1 cellular context compared by ENCODE assay signal in the genomic region with DNA sequence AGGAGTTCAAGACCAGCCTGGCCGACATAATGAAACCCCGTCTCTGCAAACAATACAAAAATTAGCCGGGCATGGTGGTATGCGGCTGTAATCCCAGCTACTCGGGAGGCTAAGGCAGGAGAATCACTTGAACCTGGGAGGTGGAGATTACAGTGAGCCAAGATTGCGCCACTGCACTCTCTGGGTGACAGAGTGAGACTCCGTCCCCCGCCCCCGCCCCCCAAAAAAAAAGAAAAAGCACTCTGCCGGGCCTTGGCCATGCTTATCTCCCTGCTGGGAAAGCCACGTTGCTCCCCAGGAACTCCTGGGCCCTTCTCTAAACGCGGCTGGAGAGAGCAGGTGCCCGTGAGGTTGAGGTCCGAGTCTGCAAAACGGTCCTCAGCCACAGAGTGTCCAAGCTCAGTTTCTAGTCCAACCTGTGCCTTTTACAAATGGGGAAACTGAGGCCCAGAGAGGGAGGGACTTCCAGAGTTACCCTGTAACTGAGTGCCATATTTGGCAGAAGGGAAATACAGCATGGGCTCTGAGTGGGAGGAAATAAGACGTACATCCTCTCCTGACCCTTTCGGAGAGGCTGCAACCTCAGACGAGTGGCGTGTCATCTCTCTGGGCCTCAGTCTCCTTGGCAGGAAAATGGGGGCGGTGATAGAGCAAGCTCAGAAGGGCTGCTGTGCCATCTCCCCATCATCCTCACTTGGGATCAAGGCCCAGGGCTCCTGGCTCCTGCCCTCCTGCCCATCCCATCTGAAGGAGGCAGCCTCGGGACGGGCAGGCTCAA.
A peak's percentile ranks its signal among the peaks of the same experiment; 100 is the strongest.
TF ChIP-seq lines count a peak whose summit lies in the region.

No MANE protein-coding gene starts in this region.

TF ChIP-seq in K562, 482 proteins besides CTCF, POLR2A, EP300 and RAD21 (continued from another document):
- TF ChIP-seq, protein P1, sequence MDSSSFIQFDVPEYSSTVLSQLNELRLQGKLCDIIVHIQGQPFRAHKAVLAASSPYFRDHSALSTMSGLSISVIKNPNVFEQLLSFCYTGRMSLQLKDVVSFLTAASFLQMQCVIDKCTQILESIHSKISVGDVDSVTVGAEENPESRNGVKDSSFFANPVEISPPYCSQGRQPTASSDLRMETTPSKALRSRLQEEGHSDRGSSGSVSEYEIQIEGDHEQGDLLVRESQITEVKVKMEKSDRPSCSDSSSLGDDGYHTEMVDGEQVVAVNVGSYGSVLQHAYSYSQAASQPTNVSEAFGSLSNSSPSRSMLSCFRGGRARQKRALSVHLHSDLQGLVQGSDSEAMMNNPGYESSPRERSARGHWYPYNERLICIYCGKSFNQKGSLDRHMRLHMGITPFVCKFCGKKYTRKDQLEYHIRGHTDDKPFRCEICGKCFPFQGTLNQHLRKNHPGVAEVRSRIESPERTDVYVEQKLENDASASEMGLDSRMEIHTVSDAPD (CRISPR knock-in tag; IDR thresholded peaks at IDR 0.05) = no peak
- peak; percentile 25; the same call in 1 of the 2 replicates for TF ChIP-seq NCOR1 (IDR thresholded peaks at IDR 0.05)
- TF ChIP-seq, protein P2, sequence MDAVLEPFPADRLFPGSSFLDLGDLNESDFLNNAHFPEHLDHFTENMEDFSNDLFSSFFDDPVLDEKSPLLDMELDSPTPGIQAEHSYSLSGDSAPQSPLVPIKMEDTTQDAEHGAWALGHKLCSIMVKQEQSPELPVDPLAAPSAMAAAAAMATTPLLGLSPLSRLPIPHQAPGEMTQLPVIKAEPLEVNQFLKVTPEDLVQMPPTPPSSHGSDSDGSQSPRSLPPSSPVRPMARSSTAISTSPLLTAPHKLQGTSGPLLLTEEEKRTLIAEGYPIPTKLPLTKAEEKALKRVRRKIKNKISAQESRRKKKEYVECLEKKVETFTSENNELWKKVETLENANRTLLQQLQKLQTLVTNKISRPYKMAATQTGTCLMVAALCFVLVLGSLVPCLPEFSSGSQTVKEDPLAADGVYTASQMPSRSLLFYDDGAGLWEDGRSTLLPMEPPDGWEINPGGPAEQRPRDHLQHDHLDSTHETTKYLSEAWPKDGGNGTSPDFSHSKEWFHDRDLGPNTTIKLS (IDR thresholded peaks at IDR 0.05; ENCODE audit: borderline replicate concordance, low read depth) = peak; percentile 29; the same call in 1 of the 2 replicates
- no peak for TF ChIP-seq ATF1 (CRISPR knock-in tag; IDR thresholded peaks at IDR 0.05)
- 0 out of 2 replicates have a peak, but pooled peaks have one; percentile 24 for TF ChIP-seq ATF1 (tag; IDR thresholded peaks at IDR 0.05)
- TF ChIP-seq, protein P3, sequence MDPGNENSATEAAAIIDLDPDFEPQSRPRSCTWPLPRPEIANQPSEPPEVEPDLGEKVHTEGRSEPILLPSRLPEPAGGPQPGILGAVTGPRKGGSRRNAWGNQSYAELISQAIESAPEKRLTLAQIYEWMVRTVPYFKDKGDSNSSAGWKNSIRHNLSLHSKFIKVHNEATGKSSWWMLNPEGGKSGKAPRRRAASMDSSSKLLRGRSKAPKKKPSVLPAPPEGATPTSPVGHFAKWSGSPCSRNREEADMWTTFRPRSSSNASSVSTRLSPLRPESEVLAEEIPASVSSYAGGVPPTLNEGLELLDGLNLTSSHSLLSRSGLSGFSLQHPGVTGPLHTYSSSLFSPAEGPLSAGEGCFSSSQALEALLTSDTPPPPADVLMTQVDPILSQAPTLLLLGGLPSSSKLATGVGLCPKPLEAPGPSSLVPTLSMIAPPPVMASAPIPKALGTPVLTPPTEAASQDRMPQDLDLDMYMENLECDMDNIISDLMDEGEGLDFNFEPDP (CRISPR knock-in tag; IDR thresholded peaks at IDR 0.05) = no peak
- TF ChIP-seq, protein P4, sequence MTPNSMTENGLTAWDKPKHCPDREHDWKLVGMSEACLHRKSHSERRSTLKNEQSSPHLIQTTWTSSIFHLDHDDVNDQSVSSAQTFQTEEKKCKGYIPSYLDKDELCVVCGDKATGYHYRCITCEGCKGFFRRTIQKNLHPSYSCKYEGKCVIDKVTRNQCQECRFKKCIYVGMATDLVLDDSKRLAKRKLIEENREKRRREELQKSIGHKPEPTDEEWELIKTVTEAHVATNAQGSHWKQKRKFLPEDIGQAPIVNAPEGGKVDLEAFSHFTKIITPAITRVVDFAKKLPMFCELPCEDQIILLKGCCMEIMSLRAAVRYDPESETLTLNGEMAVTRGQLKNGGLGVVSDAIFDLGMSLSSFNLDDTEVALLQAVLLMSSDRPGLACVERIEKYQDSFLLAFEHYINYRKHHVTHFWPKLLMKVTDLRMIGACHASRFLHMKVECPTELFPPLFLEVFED (CRISPR knock-in tag; conservative IDR thresholded peaks at IDR 0.05) = no peak
- TF ChIP-seq NR2C1 (IDR thresholded peaks at IDR 0.05) = 0 out of 2 replicates have a peak, but pooled peaks have one; percentile 10
- TF ChIP-seq NR2C1 (tag; IDR thresholded peaks at IDR 0.05) = no peak
- no peak for TF ChIP-seq SIN3B (IDR thresholded peaks at IDR 0.05; ENCODE audit: low read depth)
- TF ChIP-seq CBFA2T2 (conservative IDR thresholded peaks at IDR 0.05) = peak; percentile 38
- TF ChIP-seq MYC (IDR thresholded peaks at IDR 0.05; ENCODE audit: low read depth, low read length) = peak; percentile 26; the same call in 1 of the 2 replicates
- TF ChIP-seq MYC (CRISPR knock-in tag; IDR thresholded peaks at IDR 0.05; ENCODE audit: borderline replicate concordance, low read depth) = no peak
- TF ChIP-seq CEBPB (tag; IDR thresholded peaks at IDR 0.05) = peak; percentile 95
- TF ChIP-seq, protein P5, sequence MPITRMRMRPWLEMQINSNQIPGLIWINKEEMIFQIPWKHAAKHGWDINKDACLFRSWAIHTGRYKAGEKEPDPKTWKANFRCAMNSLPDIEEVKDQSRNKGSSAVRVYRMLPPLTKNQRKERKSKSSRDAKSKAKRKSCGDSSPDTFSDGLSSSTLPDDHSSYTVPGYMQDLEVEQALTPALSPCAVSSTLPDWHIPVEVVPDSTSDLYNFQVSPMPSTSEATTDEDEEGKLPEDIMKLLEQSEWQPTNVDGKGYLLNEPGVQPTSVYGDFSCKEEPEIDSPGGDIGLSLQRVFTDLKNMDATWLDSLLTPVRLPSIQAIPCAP (CRISPR knock-in tag; IDR thresholded peaks at IDR 0.05; ENCODE audit: borderline replicate concordance) = no peak
- TF ChIP-seq, protein P6, sequence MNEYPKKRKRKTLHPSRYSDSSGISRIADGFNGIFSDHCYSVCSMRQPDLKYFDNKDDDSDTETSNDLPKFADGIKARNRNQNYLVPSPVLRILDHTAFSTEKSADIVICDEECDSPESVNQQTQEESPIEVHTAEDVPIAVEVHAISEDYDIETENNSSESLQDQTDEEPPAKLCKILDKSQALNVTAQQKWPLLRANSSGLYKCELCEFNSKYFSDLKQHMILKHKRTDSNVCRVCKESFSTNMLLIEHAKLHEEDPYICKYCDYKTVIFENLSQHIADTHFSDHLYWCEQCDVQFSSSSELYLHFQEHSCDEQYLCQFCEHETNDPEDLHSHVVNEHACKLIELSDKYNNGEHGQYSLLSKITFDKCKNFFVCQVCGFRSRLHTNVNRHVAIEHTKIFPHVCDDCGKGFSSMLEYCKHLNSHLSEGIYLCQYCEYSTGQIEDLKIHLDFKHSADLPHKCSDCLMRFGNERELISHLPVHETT (CRISPR knock-in tag; conservative IDR thresholded peaks at IDR 0.05 in 1 of 2, IDR thresholded peaks at IDR 0.05 in 1 of 2) = no peak
